ENCODE assay signal across 8 cellular contexts in genomic region chr22:39518996-39519680, GRCh38. TPM values are rescaled to one million over a fixed set of nuclear protein-coding genes. Genes with fewer than 3 reads are reported as not detected.
DNase-seq lines count a peak whose midpoint lies in the region; ATAC-seq and TF ChIP-seq lines count a peak whose summit lies in the region.

No MANE protein-coding gene starts in this region.

- peak overlapping the region; percentile 7 for H2AFZ ChIP-seq in fibroblast of lung (ENCODE audit: low read length)
- peak overlapping the region; percentile 78 for H2AFZ ChIP-seq in trophoblast cell (ENCODE audit: insufficient read depth, low read length, poor library complexity)

- H3K27ac Mint-ChIP-seq in CD8-positive, alpha-beta T cell = peak overlapping the region; percentile 99

- H4K91ac ChIP-seq in trophoblast cell (ENCODE audit: low read depth, low read length) = peak overlapping the region; percentile 96

- no peaks in the 10 kb centered on the region for H3K27me3 Mint-ChIP-seq in CD8-positive, alpha-beta T cell (ENCODE audit: low read depth)

- peak overlapping the region; percentile 90 for H4K8ac ChIP-seq in trophoblast cell (ENCODE audit: low read depth, low read length)

- H3K9me3 ChIP-seq in CD8-positive, alpha-beta T cell (ENCODE audit: low read length) = no peaks in the 10 kb centered on the region
- H3K9me3 ChIP-seq in fibroblast of lung (ENCODE audit: control insufficient read depth, insufficient read depth, low read depth, low read length) (no peaks in the 10 kb centered on the region), trophoblast cell (ENCODE audit: insufficient read depth, low read depth, low read length) (no peaks in the 10 kb centered on the region)

- H3K36me3 ChIP-seq in CD8-positive, alpha-beta T cell (ENCODE audit: insufficient read depth, low read length) = peaks cover 36% of the 10 kb centered on the region
- peaks cover 23% of the 10 kb centered on the region for H3K36me3 ChIP-seq in fibroblast of lung (ENCODE audit: control insufficient read depth, insufficient read depth, low read length)
- H3K36me3 ChIP-seq in trophoblast cell (ENCODE audit: control insufficient read depth in 1 of 2, insufficient read depth in 2 of 2, low read length in 2 of 2) = peaks cover 38 to 46% of the 10 kb centered on the region in 2 experiments

- no peak for TF ChIP-seq CTCF in CD8-positive, alpha-beta T cell (IDR thresholded peaks at IDR 0.05)
- TF ChIP-seq CTCF in VCaP (conservative IDR thresholded peaks at IDR 0.05) (no peak), fibroblast of lung (conservative IDR thresholded peaks at IDR 0.05 in 1 of 2, IDR thresholded peaks at IDR 0.05 in 1 of 2; ENCODE audit: low read depth in 1 of 2, low read length in 2 of 2) (no peak)

- no peak for ATAC-seq in CD8-positive, alpha-beta T cell

- H3K23ac ChIP-seq in trophoblast cell (ENCODE audit: low read length) = no peak overlapping the region

- H2AK5ac ChIP-seq in trophoblast cell (ENCODE audit: low read length) = peak overlapping the region; percentile 74

- peak overlapping the region; percentile 84 for H3K4me2 ChIP-seq in fibroblast of lung (ENCODE audit: extremely low read depth, insufficient read depth, low read length)
- peak overlapping the region; percentile 82 for H3K4me2 ChIP-seq in trophoblast cell (ENCODE audit: low read length)

- peak overlapping the region; percentile 86 for H2BK5ac ChIP-seq in trophoblast cell (ENCODE audit: low read depth, low read length, poor library complexity)

- H4K20me1 ChIP-seq in fibroblast of lung (ENCODE audit: control insufficient read depth, extremely low read depth, insufficient read depth, low read length) = peaks cover 3% of the 10 kb centered on the region

- H3K79me2 ChIP-seq in fibroblast of lung (ENCODE audit: control insufficient read depth, insufficient read depth, low read length) (peaks cover 38% of the 10 kb centered on the region), trophoblast cell (ENCODE audit: control insufficient read depth, insufficient read depth, low read length, poor library complexity) (peaks cover 20% of the 10 kb centered on the region)

- intact Hi-C loops in CD8-positive, alpha-beta T cell (cut with DNase I, micrococcal nuclease) = no loop called here

- H3K79me1 ChIP-seq in trophoblast cell (ENCODE audit: low read length) = peaks cover 20% of the 10 kb centered on the region

- no CpG with 5 or more reads among the region's 24 CpGs for WGBS in trophoblast cell (ENCODE audit: extremely low coverage, insufficient coverage, insufficient read length)

- peak overlapping the region; percentile 95 for H3K14ac ChIP-seq in trophoblast cell (ENCODE audit: low read length)

- CTCF ChIA-PET in CD8-positive, alpha-beta T cell (lab: Charles Lee) = interaction anchor here (0.9 to 6.0 kb wide), 8 partner anchors 10 to 176 kb away, joined by 3 to 65 read pairs (median 12); no protein-coding TSS in a partner anchor
- CTCF ChIA-PET in HEK293T (lab: Yijun Ruan, JAX) = interaction anchor here (1.6 kb wide), 1 partner anchor 10 kb away, joined by 6 read pairs; no protein-coding TSS in a partner anchor

- peak overlapping the region; percentile 74 for H4K12ac ChIP-seq in trophoblast cell (ENCODE audit: low read depth, low read length)

- POLR2A ChIA-PET in CD8-positive, alpha-beta T cell (lab: Charles Lee) = interaction anchor here (0.6 to 2.2 kb wide), 24 partner anchors 8 to 1782 kb away, joined by 3 to 45 read pairs (median 5); partner anchors contain the start of genes CBX7, MIEF1, POLR2F and RPL3
- POLR2A ChIA-PET in HEK293T (lab: Yijun Ruan, JAX) = interaction anchor here (0.6 to 4.7 kb wide), 48 partner anchors 8 to 996 kb away, joined by 3 to 94 read pairs (median 4); partner anchors contain the start of genes MIEF1, RPL3 and TAB1

- peaks cover 41% of the 10 kb centered on the region for H3K4me1 Mint-ChIP-seq in CD8-positive, alpha-beta T cell (ENCODE audit: low read depth)

- H3K36me3 Mint-ChIP-seq in CD8-positive, alpha-beta T cell = peaks cover 64% of the 10 kb centered on the region

- H3K27me3 ChIP-seq in CD8-positive, alpha-beta T cell (ENCODE audit: insufficient read depth, low read length) = no peaks in the 10 kb centered on the region
- H3K27me3 ChIP-seq in fibroblast of lung (ENCODE audit: control insufficient read depth, insufficient read depth, low read length) (no peaks in the 10 kb centered on the region), trophoblast cell (ENCODE audit: insufficient read depth, low read length) (no peaks in the 10 kb centered on the region)

- peak overlapping the region; percentile 87 for H3K27ac ChIP-seq in CD8-positive, alpha-beta T cell (ENCODE audit: low read depth, low read length)
- H3K27ac ChIP-seq in VCaP (peak overlapping the region; percentile 98), fibroblast of lung (ENCODE audit: insufficient read depth, low read length) (peak overlapping the region; percentile 98), trophoblast cell (ENCODE audit: low read depth, low read length) (peak overlapping the region; percentile 91)

- no peaks in the 10 kb centered on the region for H3K9me3 Mint-ChIP-seq in CD8-positive, alpha-beta T cell

- peaks cover 38% of the 10 kb centered on the region for H3K4me1 ChIP-seq in CD8-positive, alpha-beta T cell (ENCODE audit: insufficient read depth, low read length)
- H3K4me1 ChIP-seq in fibroblast of lung (ENCODE audit: control insufficient read depth, extremely low read depth, insufficient read depth, low read length) = peaks cover 5% of the 10 kb centered on the region
- peaks cover 11 to 17% of the 10 kb centered on the region in 2 experiments for H3K4me1 ChIP-seq in trophoblast cell (ENCODE audit: control insufficient read depth in 1 of 2, insufficient read depth in 2 of 2, low read length in 2 of 2)

- no peak for DNase-seq in CD8-positive, alpha-beta T cell
- DNase-seq in HEK293T (ENCODE audit: extremely low spot score) (peak; percentile 57), fibroblast of lung (ENCODE audit: low read depth in 2 of 2) (peak; percentile 46), trophoblast cell (peak in 1 of 2 donors; percentile 58), mesenteric fat pad (ENCODE audit: low spot score) (no peak)
- no peak for DNase-seq in effector CD4-positive, alpha-beta T cell
- no peak for DNase-seq in stimulated activated naive CD4-positive, alpha-beta T cell treated with Interleukin-2 at 50 U/mL for 16 hours (lab: John Stamatoyannopoulos, UW)

- peak overlapping the region; percentile 82 for H2BK120ac ChIP-seq in trophoblast cell (ENCODE audit: insufficient read depth, low read length, poor library complexity)

- peak overlapping the region; percentile 98 for H3K4me3 Mint-ChIP-seq in CD8-positive, alpha-beta T cell

- H3K4ac ChIP-seq in trophoblast cell (ENCODE audit: low read depth, low read length) = peak overlapping the region; percentile 87

- H2BK12ac ChIP-seq in trophoblast cell (ENCODE audit: low read length) = peak overlapping the region; percentile 14

- H3K9ac ChIP-seq in fibroblast of lung (ENCODE audit: insufficient read depth, low read length) = peak overlapping the region; percentile 99
- H3K9ac ChIP-seq in trophoblast cell (ENCODE audit: low read length) = peak overlapping the region; percentile 96

- peak overlapping the region; percentile 94 for H3K18ac ChIP-seq in trophoblast cell (ENCODE audit: low read length)

- peak overlapping the region; percentile 99 for H3K4me3 ChIP-seq in CD8-positive, alpha-beta T cell (ENCODE audit: low read depth, low read length)
- H3K4me3 ChIP-seq in fibroblast of lung (replicated peaks in 1 of 4; ENCODE audit: control extremely low read depth in 1 of 4, insufficient read depth in 1 of 4, low read depth in 3 of 4, low read length in 4 of 4) (peak overlapping the region; percentile 70 to 99 (median 90)), trophoblast cell (ENCODE audit: low read depth, low read length) (peak overlapping the region; percentile 87)

TF ChIP-seq in HEK293T, 16 proteins besides CTCF, POLR2A, EP300 and RAD21 (continues in another document):
- no peak for TF ChIP-seq FOXM1 (IDR thresholded peaks at IDR 0.05; ENCODE audit: borderline replicate concordance)
- TF ChIP-seq SP1 (IDR thresholded peaks at IDR 0.05) = no peak
- no peak for TF ChIP-seq ELF4 (IDR thresholded peaks at IDR 0.05)
- no peak for TF ChIP-seq CTBP1 (IDR thresholded peaks at IDR 0.05; ENCODE audit: borderline replicate concordance)
- TF ChIP-seq ZNF384 (IDR thresholded peaks at IDR 0.05) = no peak
- TF ChIP-seq BHLHE40 (IDR thresholded peaks at IDR 0.05; ENCODE audit: borderline replicate concordance) = no peak
- no peak for TF ChIP-seq FOXA1 (IDR thresholded peaks at IDR 0.05)
- TF ChIP-seq FOXK2 (IDR thresholded peaks at IDR 0.05) = no peak
- no peak for TF ChIP-seq ARNT (IDR thresholded peaks at IDR 0.05)
- TF ChIP-seq L3MBTL2 (conservative IDR thresholded peaks at IDR 0.05) = no peak
- no peak for TF ChIP-seq LEF1 (IDR thresholded peaks at IDR 0.05; ENCODE audit: borderline replicate concordance)
- no peak for TF ChIP-seq TARDBP (IDR thresholded peaks at IDR 0.05)
- TF ChIP-seq HDGF (IDR thresholded peaks at IDR 0.05; ENCODE audit: borderline replicate concordance) = no peak

RNA-seq across cellular contexts. Expression of gene ATF4, which starts 1.2 kb away (rescaled TPM):
- 100 to 1,000 TPM; 327 to 329 TPM for total RNA-seq in CD8-positive, alpha-beta T cell
- total RNA-seq in fibroblast of lung (555 and 646 TPM in 2 replicates), mesenteric fat pad (574 TPM)
- polyA plus RNA-seq in fibroblast of lung = 412 and 546 TPM in 2 replicates
- 304 and 415 TPM in 2 replicates for polyA plus RNA-seq in fibroblast of lung (2012)
- polyA minus RNA-seq in fibroblast of lung (ENCODE audit: low replicate concordance) = 84.5 and 105 TPM in 2 replicates
- 602 and 615 TPM in 2 replicates for polyA plus RNA-seq in trophoblast cell (2013)

RNA-seq across cellular contexts. Expression of gene RPS19BP1, which starts 13.4 kb away (rescaled TPM):
- 10 to 100 TPM; 69.0 to 70.5 TPM for total RNA-seq in CD8-positive, alpha-beta T cell
- total RNA-seq in fibroblast of lung = 42.9 and 44.3 TPM in 2 replicates
- 41.6 and 49.3 TPM in 2 replicates for polyA plus RNA-seq in fibroblast of lung
- polyA plus RNA-seq in fibroblast of lung (2012) = 59.8 and 81.2 TPM in 2 replicates
- polyA minus RNA-seq in fibroblast of lung (ENCODE audit: low replicate concordance) = 4.2 and 11.9 TPM in 2 replicates
- polyA plus RNA-seq in trophoblast cell (2013) = 87.1 and 87.7 TPM in 2 replicates
- total RNA-seq in mesenteric fat pad = 77.9 TPM

RNA-seq across cellular contexts. Expression of gene MIEF1, which starts 17.0 kb away (rescaled TPM):
- total RNA-seq in CD8-positive, alpha-beta T cell = 10 to 100 TPM; 24.8 to 25.3 TPM
- total RNA-seq in fibroblast of lung (16.4 and 19.0 TPM in 2 replicates), mesenteric fat pad (42.9 TPM)
- 16.8 and 20.9 TPM in 2 replicates for polyA plus RNA-seq in fibroblast of lung
- polyA plus RNA-seq in fibroblast of lung (2012) = 17.4 and 20.1 TPM in 2 replicates
- polyA minus RNA-seq in fibroblast of lung (ENCODE audit: low replicate concordance) = 47.9 and 55.7 TPM in 2 replicates
- 26.5 and 27.5 TPM in 2 replicates for polyA plus RNA-seq in trophoblast cell (2013)

RNA-seq across cellular contexts. Expression of gene CACNA1I, which starts 51.4 kb away (rescaled TPM):
- 1 to 10 TPM; 5.5 to 5.9 TPM for total RNA-seq in CD8-positive, alpha-beta T cell
- under 0.01 TPM in 1 of 2 replicates, not detected in the other for total RNA-seq in fibroblast of lung
- 0.01 TPM in 1 of 2 replicates, not detected in the other for polyA plus RNA-seq in fibroblast of lung
- not detected in 2 replicates for polyA plus RNA-seq in fibroblast of lung (2012)
- polyA minus RNA-seq in fibroblast of lung (ENCODE audit: low replicate concordance) = not detected in 2 replicates
- 0.08 and 0.10 TPM in 2 replicates for polyA plus RNA-seq in trophoblast cell (2013)
- total RNA-seq in mesenteric fat pad = 0.10 TPM

Comparison
In these comparisons a context has a peak if more than half of its experiments do, and no peak if none do; other contexts are left out.
1. DNase-seq: peak in HEK293T (single experiment) and fibroblast of lung (2 of 2); none in CD8-positive, alpha-beta T cell (0 of 7), effector CD4-positive, alpha-beta T cell (single experiment), mesenteric fat pad (single experiment) and stimulated activated naive CD4-positive, alpha-beta T cell treated with Interleukin-2 at 50 U/mL for 16 hours (single experiment).
2. Peak in every context shown above with its lines, with median percentiles within 50 percentile points of each other: H3K27ac ChIP-seq and H3K4me3 ChIP-seq.